In genomic region chr1:149783289-149783688, GRCh38 we compare ENCODE assay signal across 4 cellular contexts. TPM values are rescaled to one million over a fixed set of nuclear protein-coding genes. Genes with fewer than 3 reads are reported as not detected.
"Had no signal": no experiment of that assay in that cellular context is flagged by ENCODE, and none has a peak within 500 bp of the region (broad histone marks: within the 10 kb centered on the region; RNA-seq: fewer than 3 reads in every experiment).

No MANE protein-coding gene starts in this region.

RNA-seq across cellular contexts. Expression of gene FCGR1A, which starts 0.8 kb away (rescaled TPM):
- total RNA-seq: LHCN-M2, M059J, MCF 10A, NCI-H460 had no signal
